Comparison of ENCODE assay signal across 1 cellular context in genomic region chr9:92719028-92719647, GRCh38.
A peak's percentile ranks its signal among the peaks of the same experiment; 100 is the strongest.
TF ChIP-seq lines count a peak whose summit lies in the region.

No MANE protein-coding gene starts in this region.

TF ChIP-seq in HepG2, 621 proteins besides CTCF, POLR2A, EP300 and RAD21:
- TF ChIP-seq AGO2 (optimal IDR thresholded peaks at IDR 0.05; ENCODE audit: low read depth, low read length) (peak; percentile 41), PRDM4 (CRISPR knock-in tag; IDR thresholded peaks at IDR 0.05; ENCODE audit: borderline replicate concordance) (no peak)
